In the genomic region with DNA sequence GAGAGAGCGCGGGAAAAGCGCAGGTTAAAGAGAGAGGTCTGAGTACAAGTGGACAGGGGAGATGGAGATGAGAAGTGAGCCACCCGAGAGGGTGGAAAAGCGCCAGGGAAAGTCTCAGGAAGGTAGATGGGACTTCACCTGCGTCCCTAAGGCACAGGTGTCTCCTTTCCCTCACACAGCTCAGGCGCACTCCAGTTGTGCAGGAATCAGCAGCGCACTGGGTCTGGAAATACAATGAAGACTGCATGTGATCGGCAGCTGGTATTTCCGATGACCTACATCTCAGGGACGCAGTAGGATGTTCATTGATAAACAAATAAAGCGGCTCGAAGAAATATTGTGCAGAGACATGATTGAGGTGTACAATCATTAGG, we compare ENCODE assay signal across 9 cellular contexts. TPM values are rescaled to one million over a fixed set of nuclear protein-coding genes. Genes with fewer than 3 reads are reported as not detected.
A peak's percentile ranks its signal among the peaks of the same experiment; 100 is the strongest.
DNase-seq lines count a peak whose midpoint lies in the region; ATAC-seq and TF ChIP-seq lines count a peak whose summit lies in the region.
"Had no signal": no experiment of that assay in that cellular context is flagged by ENCODE, and none has a peak within 500 bp of the region (broad histone marks: within the 10 kb centered on the region; RNA-seq: fewer than 3 reads in every experiment).

No MANE protein-coding gene starts in this region.

- H3K9me3 Mint-ChIP-seq in progenitor cell of endocrine pancreas (ENCODE audit: low read depth), result no peaks in the 10 kb centered on the region
- H3K9me3 Mint-ChIP-seq in activated CD8-positive, alpha-beta T cell treated with anti-CD3 and anti-CD28 coated beads for 36 hours, result peaks cover 2% of the 10 kb centered on the region

- no peaks in the 10 kb centered on the region for H3K36me3 Mint-ChIP-seq in progenitor cell of endocrine pancreas (ENCODE audit: insufficient read depth)
- no peaks in the 10 kb centered on the region for H3K36me3 Mint-ChIP-seq in activated CD8-positive, alpha-beta T cell treated with anti-CD3 and anti-CD28 coated beads for 36 hours (ENCODE audit: low read depth)

- POLR2A ChIA-PET in activated CD8-positive, alpha-beta T cell treated with anti-CD3 and anti-CD28 coated beads for 36 hours (lab: Charles Lee), result no interaction called here
- POLR2A ChIA-PET in GM10248 (lab: Yijun Ruan, JAX), result no interaction called here

- CTCF ChIA-PET in activated CD8-positive, alpha-beta T cell treated with anti-CD3 and anti-CD28 coated beads for 36 hours (lab: Charles Lee), result no interaction called here
- CTCF ChIA-PET in GM10248 (lab: Yijun Ruan, JAX), result interaction anchor here (1.5 kb wide), 1 partner anchor 10 kb away, joined by 4 read pairs; no protein-coding TSS in a partner anchor

- intact Hi-C loops in activated CD8-positive, alpha-beta T cell treated with anti-CD3 and anti-CD28 coated beads for 36 hours (cut with micrococcal nuclease), result no loop called here

- TF ChIP-seq CTCF in progenitor cell of endocrine pancreas (IDR thresholded peaks at IDR 0.05; ENCODE audit: unreplicated experiment), result no peak
- TF ChIP-seq CTCF in activated CD8-positive, alpha-beta T cell treated with anti-CD3 and anti-CD28 coated beads for 36 hours (IDR thresholded peaks at IDR 0.05), result no peak
- no peak for TF ChIP-seq CTCF in GM10248 (IDR thresholded peaks at IDR 0.05; ENCODE audit: control extremely low read depth, extremely low read depth, low read depth, missing control alignments)

- H3K27me3 Mint-ChIP-seq in progenitor cell of endocrine pancreas, result no peaks in the 10 kb centered on the region
- H3K27me3 Mint-ChIP-seq in activated CD8-positive, alpha-beta T cell treated with anti-CD3 and anti-CD28 coated beads for 36 hours, result peaks cover 13% of the 10 kb centered on the region

- H3K4me1 Mint-ChIP-seq in progenitor cell of endocrine pancreas (ENCODE audit: low read depth), result peaks cover 34% of the 10 kb centered on the region
- no peaks in the 10 kb centered on the region for H3K4me1 Mint-ChIP-seq in activated CD8-positive, alpha-beta T cell treated with anti-CD3 and anti-CD28 coated beads for 36 hours (ENCODE audit: low read depth)

- H3K27ac Mint-ChIP-seq in progenitor cell of endocrine pancreas, result peak overlapping the region; percentile 84
- H3K27ac Mint-ChIP-seq in activated CD8-positive, alpha-beta T cell treated with anti-CD3 and anti-CD28 coated beads for 36 hours, result no peak overlapping the region

- peak; percentile 6 for ATAC-seq in GM19025 (IDR thresholded peaks at IDR 0.05; ENCODE audit: low read depth, unreplicated experiment)
- ATAC-seq in HG02885 (IDR thresholded peaks at IDR 0.05; ENCODE audit: poor library complexity, unreplicated experiment), result peak; percentile 5
- no peak for ATAC-seq in activated CD8-positive, alpha-beta T cell treated with anti-CD3 and anti-CD28 coated beads for 36 hours
- ATAC-seq in left lobe of liver, result no peak

- no peak for DNase-seq in progenitor cell of endocrine pancreas (ENCODE audit: low spot score, unreplicated experiment)
- no peak for DNase-seq in NOMO-1 treated with dmso at 0.1 percent for 144 hours (lab: John Stamatoyannopoulos, UW; ENCODE audit: unreplicated experiment)
- no peak for DNase-seq in activated CD8-positive, alpha-beta T cell treated with anti-CD3 and anti-CD28 coated beads for 36 hours
- DNase-seq in left lobe of liver (ENCODE audit: low spot score), result no peak
- DNase-seq in GM10248 (ENCODE audit: extremely low spot score), result no peak
- DNase-seq: central memory CD4-positive, alpha-beta T cell had no signal

- peak overlapping the region; percentile 41 for H3K27ac ChIP-seq in cingulate gyrus (ENCODE audit: low read depth, low read length)

- H3K4me3 Mint-ChIP-seq in progenitor cell of endocrine pancreas (ENCODE audit: low read depth), result peak overlapping the region; percentile 91
- H3K4me3 Mint-ChIP-seq in activated CD8-positive, alpha-beta T cell treated with anti-CD3 and anti-CD28 coated beads for 36 hours, result no peak overlapping the region

RNA-seq across cellular contexts. Expression of gene KHDRBS2, which starts 0.4 kb away (rescaled TPM):
- 9.7 and 11.3 TPM in 2 replicates for total RNA-seq in progenitor cell of endocrine pancreas
- total RNA-seq in activated CD8-positive, alpha-beta T cell treated with anti-CD3 and anti-CD28 coated beads for 36 hours, result not detected
- total RNA-seq in left lobe of liver, result not detected

Comparison
In these comparisons a context has a peak if more than half of its experiments do, and no peak if none do; other contexts are left out.
1. ATAC-seq: peak in GM19025 (single experiment) and HG02885 (single experiment); none in activated CD8-positive, alpha-beta T cell treated with anti-CD3 and anti-CD28 coated beads for 36 hours (single experiment) and left lobe of liver (single experiment).
2. RNA of gene KHDRBS2, which starts 0.4 kb away (total RNA-seq): 9.7 to 11.3 TPM in progenitor cell of endocrine pancreas; not detected in left lobe of liver (single experiment) and not detected in activated CD8-positive, alpha-beta T cell treated with anti-CD3 and anti-CD28 coated beads for 36 hours; every median in the first group is over 10 times any median in the second.